In genomic region chr22:49670610-49671330, GRCh38 we compare ENCODE assay signal across 10 cellular contexts.
DNase-seq lines count a peak whose midpoint lies in the region; ATAC-seq, FAIRE-seq and TF ChIP-seq lines count a peak whose summit lies in the region.
"Had no signal": no experiment of that assay in that cellular context is flagged by ENCODE, and none has a peak within 500 bp of the region (broad histone marks: within the 10 kb centered on the region; RNA-seq: fewer than 3 reads in every experiment).

No MANE protein-coding gene starts in this region.

- H3K27me3 ChIP-seq in neuronal stem cell (ENCODE audit: control insufficient read depth in 3 of 3, insufficient read depth in 3 of 3, low read depth in 1 of 3, low read length in 3 of 3) (peaks cover 7 to 54% (median 36%) of the 10 kb centered on the region in 3 experiments), gastroesophageal sphincter (peaks cover 89% of the 10 kb centered on the region)

- WGBS in neuronal stem cell (ENCODE audit: extremely low coverage in 2 of 2, insufficient read length in 2 of 2, insufficient replicate concordance in 1 of 2), 2 donors, result no CpG with 5 or more reads among the region's 45 CpGs
- 0% methylated on average over 1 to 4 of the region's 45 CpGs for WGBS in gastroesophageal sphincter (ENCODE audit: low coverage in 1 of 2), 2 donors

- peak overlapping the region; percentile 86 for H3K9ac ChIP-seq in neuronal stem cell (ENCODE audit: low read depth, low read length, poor library complexity)

- no peak for ATAC-seq in HG03045 (IDR thresholded peaks at IDR 0.05; ENCODE audit: unreplicated experiment)
- no peak for ATAC-seq in HG03565 (IDR thresholded peaks at IDR 0.05; ENCODE audit: unreplicated experiment)
- ATAC-seq in gastroesophageal sphincter, result no peak

- H3K4me3 Mint-ChIP-seq in CD14-positive monocyte, result peak overlapping the region; percentile 72 to 89

- H4K8ac ChIP-seq in neuronal stem cell (ENCODE audit: low read depth, low read length), result no peak overlapping the region

- no peak for TF ChIP-seq EP300 in gastroesophageal sphincter (IDR thresholded peaks at IDR 0.05)

- H2BK12ac ChIP-seq in neuronal stem cell (ENCODE audit: low read length), result no peak overlapping the region

- H2AK5ac ChIP-seq in neuronal stem cell (ENCODE audit: low read depth, low read length), result peak overlapping the region; percentile 27

- intact Hi-C loops in CD14-positive monocyte (cut with micrococcal nuclease), result no loop called here

- H4K91ac ChIP-seq in neuronal stem cell (ENCODE audit: low read depth, low read length, poor library complexity), result no peak overlapping the region

- H3K36me3 ChIP-seq in neuronal stem cell (replicated peaks in 1 of 2; ENCODE audit: control insufficient read depth in 2 of 2, insufficient read depth in 2 of 2, low read length in 2 of 2) (no peaks in the 10 kb centered on the region), gastroesophageal sphincter (no peaks in the 10 kb centered on the region)

- TF ChIP-seq POLR2A in GM12892 (IDR thresholded peaks at IDR 0.05; ENCODE audit: low read depth, low read length) (no peak), gastroesophageal sphincter (IDR thresholded peaks at IDR 0.05) (no peak)

- H3K4me3 ChIP-seq in neuronal stem cell (ENCODE audit: low read length in 2 of 2) (peak overlapping the region in 1 of 2 donors; percentile 77), gastroesophageal sphincter (peak overlapping the region in 1 of 2 donors; percentile 46)

- H3K27ac Mint-ChIP-seq in CD14-positive monocyte, result no peak overlapping the region

- peaks cover 6 to 26% (median 16%) of the 10 kb centered on the region in 7 donors for H3K9me3 Mint-ChIP-seq in CD14-positive monocyte

- no peak overlapping the region for H3K14ac ChIP-seq in neuronal stem cell (ENCODE audit: low read length)

- TF ChIP-seq CTCF in CD14-positive monocyte (IDR thresholded peaks at IDR 0.05) (no peak), gastroesophageal sphincter (IDR thresholded peaks at IDR 0.05) (no peak)

- H3K79me1 ChIP-seq in neuronal stem cell (ENCODE audit: low read depth, low read length), result no peaks in the 10 kb centered on the region

- peak overlapping the region; percentile 59 for H2AFZ ChIP-seq in neuronal stem cell (ENCODE audit: low read length)

- H3K4me1 ChIP-seq in neuronal stem cell (ENCODE audit: control insufficient read depth in 2 of 2, insufficient read depth in 1 of 2, low read depth in 1 of 2, low read length in 2 of 2) (peaks cover 0 to 9% of the 10 kb centered on the region in 2 donors), gastroesophageal sphincter (peaks cover 0 to 16% (median 5%) of the 10 kb centered on the region in 3 donors)

- H2BK15ac ChIP-seq in neuronal stem cell (ENCODE audit: low read length), result no peak overlapping the region

- DNase-seq in CD14-positive monocyte (ENCODE audit: low spot score), result no peak
- peak; percentile 55 for DNase-seq in NCI-H69 (lab: John Stamatoyannopoulos, UW)
- peak; percentile 66 for DNase-seq in ecto neural progenitor cell (ENCODE audit: low spot score)
- DNase-seq in neuronal stem cell (ENCODE audit: low spot score), result peak; percentile 18
- DNase-seq in GM12892 (ENCODE audit: insufficient read length), result no peak
- DNase-seq: amniotic stem cell, GF-D8 had no signal

- no peak overlapping the region for H2BK5ac ChIP-seq in neuronal stem cell (ENCODE audit: low read length)

- FAIRE-seq in GM12892 (lab: Jason Lieb, UNC), result no peak

- peaks cover 5 to 12% of the 10 kb centered on the region in 2 donors for H3K36me3 Mint-ChIP-seq in CD14-positive monocyte

- peak overlapping the region; percentile 86 for H3K4me2 ChIP-seq in neuronal stem cell (ENCODE audit: insufficient read depth, low read length, poor library complexity, severe bottlenecking)

- H3K9me3 ChIP-seq in neuronal stem cell (replicated peaks in 1 of 2; ENCODE audit: control insufficient read depth in 2 of 2, insufficient read depth in 1 of 2, low read depth in 1 of 2, low read length in 2 of 2), result peaks cover 0 to 12% of the 10 kb centered on the region in 2 donors
- peaks cover 0 to 8% (median 0%) of the 10 kb centered on the region in 3 donors for H3K9me3 ChIP-seq in gastroesophageal sphincter

- peak overlapping the region; percentile 93 for H3K23ac ChIP-seq in neuronal stem cell (ENCODE audit: low read depth, low read length, poor library complexity)

- peaks cover 44 to 66% (median 52%) of the 10 kb centered on the region in 3 donors for H3K27me3 Mint-ChIP-seq in CD14-positive monocyte (ENCODE audit: low read depth in 3 of 3)

- H3K18ac ChIP-seq in neuronal stem cell (ENCODE audit: low read length), result peak overlapping the region; percentile 83

- H3K4me1 Mint-ChIP-seq in CD14-positive monocyte, result peaks cover 23% of the 10 kb centered on the region

- no peak overlapping the region for H3K4ac ChIP-seq in neuronal stem cell (ENCODE audit: low read length)

- H2BK120ac ChIP-seq in neuronal stem cell (ENCODE audit: low read depth, low read length), result no peak overlapping the region

- H3K27ac ChIP-seq in neuronal stem cell (replicated peaks; ENCODE audit: low read length), result no peak overlapping the region
- no peak overlapping the region for H3K27ac ChIP-seq in gastroesophageal sphincter

Comparison
In these comparisons a context has a peak if more than half of its experiments do, and no peak if none do; other contexts are left out.
1. DNase-seq: peak in NCI-H69 (single experiment), ecto neural progenitor cell (single experiment) and neuronal stem cell (single experiment); none in CD14-positive monocyte (single experiment) and GM12892 (single experiment).